Comparison of ENCODE assay signal across 2 cellular contexts in genomic region chr10:67834375-67834774, GRCh38.
TF ChIP-seq lines count a peak whose summit lies in the region.

No MANE protein-coding gene starts in this region.

TF ChIP-seq in HepG2, 621 proteins besides CTCF, POLR2A, EP300 and RAD21:
- no peak for TF ChIP-seq NCOA2 (CRISPR knock-in tag; IDR thresholded peaks at IDR 0.05)
TF ChIP-seq in HepG2: peak in this region for 0.

TF ChIP-seq in HEK293, 187 proteins besides CTCF, POLR2A, EP300 and RAD21:
- TF ChIP-seq ZNF600 (tag by site-specific recombination; IDR thresholded peaks at IDR 0.05) (peak; percentile 23; the same call in 1 of the 2 replicates), ZNF561 (tag by site-specific recombination; IDR thresholded peaks at IDR 0.05; ENCODE audit: borderline replicate concordance) (no peak), ZNF239 (tag by site-specific recombination; IDR thresholded peaks at IDR 0.05) (no peak), ZXDB (tag by site-specific recombination; IDR thresholded peaks at IDR 0.05) (no peak), HOXD13 (CRISPR knock-in tag; IDR thresholded peaks at IDR 0.05; ENCODE audit: borderline replicate concordance) (no peak), ZNF473 (tag by site-specific recombination; IDR thresholded peaks at IDR 0.05) (no peak)
